In the genomic region with DNA sequence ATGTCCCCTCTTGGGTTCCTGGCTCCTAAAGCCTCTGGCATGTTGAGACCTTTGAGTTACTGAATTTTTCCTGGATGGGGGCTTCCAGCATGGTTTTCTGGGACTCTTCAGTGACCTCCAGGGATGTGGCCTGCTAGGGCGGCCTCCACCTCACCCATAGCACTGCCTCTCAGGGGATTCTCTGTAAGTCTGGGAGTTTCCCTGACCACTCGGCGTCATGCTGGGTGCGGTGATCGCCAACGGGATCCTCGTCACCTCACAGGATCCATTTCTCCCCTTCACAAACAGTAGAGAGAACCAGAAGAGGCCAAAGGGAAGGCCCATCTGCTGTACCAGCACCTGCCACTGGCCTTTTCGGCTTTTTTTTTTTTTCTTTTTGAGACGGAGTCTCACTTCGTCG, we compare ENCODE assay signal across 29 cellular contexts.
"Had no signal": no experiment of that assay in that cellular context is flagged by ENCODE, and none has a peak within 500 bp of the region (broad histone marks: within the 10 kb centered on the region; RNA-seq: fewer than 3 reads in every experiment).

No MANE protein-coding gene starts in this region.

- H3K4me3 Mint-ChIP-seq: activated CD8-positive, alpha-beta T cell treated with anti-CD3 and anti-CD28 coated beads, Interleukin-2, amount 10 ng/mL, durations not matched to agents 7 days and 5 days; activated naive CD4-positive, alpha-beta T cell treated with anti-CD3 and anti-CD28 coated beads, Interleukin-2, amount 50 U/mL, for 24 hours; activated T-cell treated with anti-CD3 and anti-CD28 coated beads, Interleukin-2, amount 50 U/mL, for 24 hours; activated T-helper 1 cell treated with anti-CD3 and anti-CD28 coated beads, Interleukin-12 subunit alpha, Interleukin-12 subunit beta, Interleukin-2, Interleukin-4 antibody, amounts not matched to agents 30 ng/mL and 10 ng/mL and 1 ng/mL, durations not matched to agents 14 hours and 24 hours and 36 hours; T-helper 1 cell treated with Interleukin-12 subunit alpha and Interleukin-12 subunit beta and Interleukin-4 antibody, amounts not matched to agents 30 μg/mL and 1 μg/mL, for 36 hours had no signal

- ATAC-seq: activated CD8-positive, alpha-beta T cell treated with anti-CD3 and anti-CD28 coated beads, Interleukin-2, amount 10 ng/mL, durations not matched to agents 7 days and 5 days; PC-3; SK-N-SH treated with all-trans-retinoic acid at 6 μM for 48 hours had no signal

- H3K27ac Mint-ChIP-seq: activated CD8-positive, alpha-beta T cell treated with anti-CD3 and anti-CD28 coated beads, Interleukin-2, amount 10 ng/mL, durations not matched to agents 7 days and 5 days; activated naive CD4-positive, alpha-beta T cell treated with anti-CD3 and anti-CD28 coated beads, Interleukin-2, amount 50 U/mL, for 24 hours; activated T-cell treated with anti-CD3 and anti-CD28 coated beads, Interleukin-2, amount 50 U/mL, for 24 hours; activated T-helper 1 cell treated with anti-CD3 and anti-CD28 coated beads, Interleukin-12 subunit alpha, Interleukin-12 subunit beta, Interleukin-2, Interleukin-4 antibody, amounts not matched to agents 30 ng/mL and 10 ng/mL and 1 ng/mL, durations not matched to agents 14 hours and 24 hours and 36 hours; T-helper 1 cell treated with Interleukin-12 subunit alpha and Interleukin-12 subunit beta and Interleukin-4 antibody, amounts not matched to agents 30 μg/mL and 1 μg/mL, for 36 hours had no signal

- H3K4me3 ChIP-seq: breast epithelium, colonic mucosa, MG63, SJSA1 had no signal

- H3K4me1 Mint-ChIP-seq: activated naive CD4-positive, alpha-beta T cell treated with anti-CD3 and anti-CD28 coated beads, Interleukin-2, amount 50 U/mL, for 24 hours had no signal

- H3K36me3 ChIP-seq: breast epithelium, colonic mucosa, MG63, SJSA1 had no signal

- H3K36me3 Mint-ChIP-seq: activated naive CD4-positive, alpha-beta T cell treated with anti-CD3 and anti-CD28 coated beads, Interleukin-2, amount 50 U/mL, for 24 hours had no signal

- H3K27me3 ChIP-seq: colonic mucosa, MG63 had no signal

- DNase-seq: activated CD4-positive, alpha-beta T cell treated with anti-CD3 and anti-CD28 coated beads for 48 hours; activated CD4-positive, alpha-beta T cell treated with anti-CD3 and anti-CD28 coated beads, Interleukin-2, amount 50 U/mL, for 4 hours; activated CD4-positive, CD25-positive, alpha-beta regulatory T cell treated with anti-CD3 and anti-CD28 coated beads, Interleukin-2, amount 50 U/mL, for 72 hours; activated CD8-positive, alpha-beta memory T cell treated with anti-CD3 and anti-CD28 coated beads, Interleukin-2, amount 50 U/mL, for 48 hours; activated CD8-positive, alpha-beta T cell treated with anti-CD3 and anti-CD28 coated beads, Interleukin-2, amount 10 ng/mL, durations not matched to agents 7 days and 5 days; activated effector memory CD4-positive, alpha-beta T cell treated with Interleukin-2 at 50 U/mL for 16 hours; activated naive CD4-positive, alpha-beta T cell; activated T-cell treated with anti-CD3 and anti-CD28 coated beads, Interleukin-2, amount 50 U/mL, for 24 hours; aorta; caudate nucleus; colonic mucosa; MG63; MV-4-11; NCI-H1092 treated with DMSO at 0.1 percent for 48 hours; NCI-H1417 treated with DMSO at 0.1 percent for 48 hours; NCI-H1694 treated with DMSO at 0.1 percent for 48 hours; NCI-H2029 treated with DMSO at 0.1 percent for 48 hours; NCI-H510A treated with DMSO at 0.1 percent for 48 hours; NCI-H69; NK-92 treated with Interleukin-12 subunit alpha and Interleukin-12 subunit beta, amount 100 ng/mL, for 24 hours; PC-3; SHP77; SW 1271 had no signal
